2 cellular contexts compared by ENCODE assay signal in genomic region chr1:186514367-186514766, GRCh38.
TF ChIP-seq lines count a peak whose summit lies in the region.

No MANE protein-coding gene starts in this region.

TF ChIP-seq in GM23338, 12 proteins besides CTCF, POLR2A, EP300 and RAD21 (continued from another document):
- TF ChIP-seq ETS1 (IDR thresholded peaks at IDR 0.05): no peak
- TF ChIP-seq STAT1 (IDR thresholded peaks at IDR 0.05; ENCODE audit: unreplicated experiment): no peak
- TF ChIP-seq EZH2 (IDR thresholded peaks at IDR 0.05; ENCODE audit: low read depth, unreplicated experiment): no peak
- no peak for TF ChIP-seq POLR2AphosphoS5 (IDR thresholded peaks at IDR 0.05; ENCODE audit: low read depth)
- no peak for TF ChIP-seq ZNF331 (CRISPR knock-in tag; IDR thresholded peaks at IDR 0.05; ENCODE audit: low read depth)
- TF ChIP-seq ZNF462 (CRISPR knock-in tag; IDR thresholded peaks at IDR 0.05): no peak
- TF ChIP-seq CREB1 (CRISPR knock-in tag; IDR thresholded peaks at IDR 0.05; ENCODE audit: low read depth): no peak
TF ChIP-seq in GM23338: peak in this region for 0.

TF ChIP-seq in WTC11, 78 proteins besides CTCF, POLR2A, EP300 and RAD21 (continued from another document):
- TF ChIP-seq, protein P1, sequence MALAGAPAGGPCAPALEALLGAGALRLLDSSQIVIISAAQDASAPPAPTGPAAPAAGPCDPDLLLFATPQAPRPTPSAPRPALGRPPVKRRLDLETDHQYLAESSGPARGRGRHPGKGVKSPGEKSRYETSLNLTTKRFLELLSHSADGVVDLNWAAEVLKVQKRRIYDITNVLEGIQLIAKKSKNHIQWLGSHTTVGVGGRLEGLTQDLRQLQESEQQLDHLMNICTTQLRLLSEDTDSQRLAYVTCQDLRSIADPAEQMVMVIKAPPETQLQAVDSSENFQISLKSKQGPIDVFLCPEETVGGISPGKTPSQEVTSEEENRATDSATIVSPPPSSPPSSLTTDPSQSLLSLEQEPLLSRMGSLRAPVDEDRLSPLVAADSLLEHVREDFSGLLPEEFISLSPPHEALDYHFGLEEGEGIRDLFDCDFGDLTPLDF (CRISPR knock-in tag; IDR thresholded peaks at IDR 0.05): no peak
- TF ChIP-seq, protein P2, sequence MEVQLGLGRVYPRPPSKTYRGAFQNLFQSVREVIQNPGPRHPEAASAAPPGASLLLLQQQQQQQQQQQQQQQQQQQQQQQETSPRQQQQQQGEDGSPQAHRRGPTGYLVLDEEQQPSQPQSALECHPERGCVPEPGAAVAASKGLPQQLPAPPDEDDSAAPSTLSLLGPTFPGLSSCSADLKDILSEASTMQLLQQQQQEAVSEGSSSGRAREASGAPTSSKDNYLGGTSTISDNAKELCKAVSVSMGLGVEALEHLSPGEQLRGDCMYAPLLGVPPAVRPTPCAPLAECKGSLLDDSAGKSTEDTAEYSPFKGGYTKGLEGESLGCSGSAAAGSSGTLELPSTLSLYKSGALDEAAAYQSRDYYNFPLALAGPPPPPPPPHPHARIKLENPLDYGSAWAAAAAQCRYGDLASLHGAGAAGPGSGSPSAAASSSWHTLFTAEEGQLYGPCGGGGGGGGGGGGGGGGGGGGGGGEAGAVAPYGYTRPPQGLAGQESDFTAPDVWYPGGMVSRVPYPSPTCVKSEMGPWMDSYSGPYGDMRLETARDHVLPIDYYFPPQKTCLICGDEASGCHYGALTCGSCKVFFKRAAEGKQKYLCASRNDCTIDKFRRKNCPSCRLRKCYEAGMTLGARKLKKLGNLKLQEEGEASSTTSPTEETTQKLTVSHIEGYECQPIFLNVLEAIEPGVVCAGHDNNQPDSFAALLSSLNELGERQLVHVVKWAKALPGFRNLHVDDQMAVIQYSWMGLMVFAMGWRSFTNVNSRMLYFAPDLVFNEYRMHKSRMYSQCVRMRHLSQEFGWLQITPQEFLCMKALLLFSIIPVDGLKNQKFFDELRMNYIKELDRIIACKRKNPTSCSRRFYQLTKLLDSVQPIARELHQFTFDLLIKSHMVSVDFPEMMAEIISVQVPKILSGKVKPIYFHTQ (CRISPR knock-in tag; IDR thresholded peaks at IDR 0.05): no peak
- TF ChIP-seq NR1H2 (CRISPR knock-in tag; IDR thresholded peaks at IDR 0.05) (no peak), SP1 (CRISPR knock-in tag; conservative IDR thresholded peaks at IDR 0.05) (no peak), ZNF317 (CRISPR knock-in tag; IDR thresholded peaks at IDR 0.05; ENCODE audit: borderline replicate concordance, low read depth) (no peak), MLX (CRISPR knock-in tag; IDR thresholded peaks at IDR 0.05) (no peak), CREB1 (CRISPR knock-in tag; IDR thresholded peaks at IDR 0.05) (no peak), SMAD4 (CRISPR knock-in tag; IDR thresholded peaks at IDR 0.05) (no peak), ZNF671 (CRISPR knock-in tag; IDR thresholded peaks at IDR 0.05) (no peak), ZNF138 (CRISPR knock-in tag; conservative IDR thresholded peaks at IDR 0.05) (no peak), ZNF396 (CRISPR knock-in tag; IDR thresholded peaks at IDR 0.05; ENCODE audit: borderline replicate concordance) (no peak), TCF7 (CRISPR knock-in tag; IDR thresholded peaks at IDR 0.05; ENCODE audit: low read depth) (no peak), GRHL2 (CRISPR knock-in tag; IDR thresholded peaks at IDR 0.05; ENCODE audit: insufficient replicate concordance, severe bottlenecking) (no peak), NFE2L1 (CRISPR knock-in tag; IDR thresholded peaks at IDR 0.05) (no peak), CDX4 (CRISPR knock-in tag; IDR thresholded peaks at IDR 0.05; ENCODE audit: borderline replicate concordance) (no peak)
- TF ChIP-seq, protein P3, sequence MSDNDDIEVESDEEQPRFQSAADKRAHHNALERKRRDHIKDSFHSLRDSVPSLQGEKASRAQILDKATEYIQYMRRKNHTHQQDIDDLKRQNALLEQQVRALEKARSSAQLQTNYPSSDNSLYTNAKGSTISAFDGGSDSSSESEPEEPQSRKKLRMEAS (CRISPR knock-in tag; IDR thresholded peaks at IDR 0.05): no peak
- TF ChIP-seq, protein P4, sequence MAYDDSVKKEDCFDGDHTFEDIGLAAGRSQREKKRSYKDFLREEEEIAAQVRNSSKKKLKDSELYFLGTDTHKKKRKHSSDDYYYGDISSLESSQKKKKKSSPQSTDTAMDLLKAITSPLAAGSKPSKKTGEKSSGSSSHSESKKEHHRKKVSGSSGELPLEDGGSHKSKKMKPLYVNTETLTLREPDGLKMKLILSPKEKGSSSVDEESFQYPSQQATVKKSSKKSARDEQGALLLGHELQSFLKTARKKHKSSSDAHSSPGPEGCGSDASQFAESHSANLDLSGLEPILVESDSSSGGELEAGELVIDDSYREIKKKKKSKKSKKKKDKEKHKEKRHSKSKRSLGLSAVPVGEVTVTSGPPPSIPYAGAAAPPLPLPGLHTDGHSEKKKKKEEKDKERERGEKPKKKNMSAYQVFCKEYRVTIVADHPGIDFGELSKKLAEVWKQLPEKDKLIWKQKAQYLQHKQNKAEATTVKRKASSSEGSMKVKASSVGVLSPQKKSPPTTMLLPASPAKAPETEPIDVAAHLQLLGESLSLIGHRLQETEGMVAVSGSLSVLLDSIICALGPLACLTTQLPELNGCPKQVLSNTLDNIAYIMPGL (CRISPR knock-in tag; IDR thresholded peaks at IDR 0.05): no peak
- TF ChIP-seq, protein P5, sequence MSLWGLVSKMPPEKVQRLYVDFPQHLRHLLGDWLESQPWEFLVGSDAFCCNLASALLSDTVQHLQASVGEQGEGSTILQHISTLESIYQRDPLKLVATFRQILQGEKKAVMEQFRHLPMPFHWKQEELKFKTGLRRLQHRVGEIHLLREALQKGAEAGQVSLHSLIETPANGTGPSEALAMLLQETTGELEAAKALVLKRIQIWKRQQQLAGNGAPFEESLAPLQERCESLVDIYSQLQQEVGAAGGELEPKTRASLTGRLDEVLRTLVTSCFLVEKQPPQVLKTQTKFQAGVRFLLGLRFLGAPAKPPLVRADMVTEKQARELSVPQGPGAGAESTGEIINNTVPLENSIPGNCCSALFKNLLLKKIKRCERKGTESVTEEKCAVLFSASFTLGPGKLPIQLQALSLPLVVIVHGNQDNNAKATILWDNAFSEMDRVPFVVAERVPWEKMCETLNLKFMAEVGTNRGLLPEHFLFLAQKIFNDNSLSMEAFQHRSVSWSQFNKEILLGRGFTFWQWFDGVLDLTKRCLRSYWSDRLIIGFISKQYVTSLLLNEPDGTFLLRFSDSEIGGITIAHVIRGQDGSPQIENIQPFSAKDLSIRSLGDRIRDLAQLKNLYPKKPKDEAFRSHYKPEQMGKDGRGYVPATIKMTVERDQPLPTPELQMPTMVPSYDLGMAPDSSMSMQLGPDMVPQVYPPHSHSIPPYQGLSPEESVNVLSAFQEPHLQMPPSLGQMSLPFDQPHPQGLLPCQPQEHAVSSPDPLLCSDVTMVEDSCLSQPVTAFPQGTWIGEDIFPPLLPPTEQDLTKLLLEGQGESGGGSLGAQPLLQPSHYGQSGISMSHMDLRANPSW (CRISPR knock-in tag; conservative IDR thresholded peaks at IDR 0.05; ENCODE audit: low read depth): no peak
